Comparison of ENCODE assay signal across 13 cellular contexts in the genomic region with DNA sequence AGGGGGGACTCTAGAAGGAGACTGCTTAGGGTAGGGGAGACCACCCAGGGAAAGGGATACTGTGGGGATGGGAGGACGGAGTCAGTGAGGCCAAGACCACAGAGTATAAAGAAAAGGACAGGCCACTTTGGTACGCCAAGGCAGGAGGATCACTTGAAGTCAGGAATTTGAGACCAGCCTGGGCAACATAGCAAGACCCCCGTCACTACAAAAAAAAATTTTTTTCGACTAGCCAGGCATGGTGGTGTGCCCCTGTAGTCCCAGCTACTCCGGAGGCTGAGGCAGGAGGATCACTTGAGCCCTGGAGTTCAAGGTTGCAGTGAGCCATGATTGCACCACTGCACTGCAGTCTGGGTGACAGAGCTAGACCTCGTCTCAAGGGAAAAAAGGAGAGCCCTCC. TPM values are rescaled to one million over a fixed set of nuclear protein-coding genes. Genes with fewer than 3 reads are reported as not detected.
DNase-seq lines count a peak whose midpoint lies in the region; ATAC-seq and TF ChIP-seq lines count a peak whose summit lies in the region.
"Had no signal": no experiment of that assay in that cellular context is flagged by ENCODE, and none has a peak within 500 bp of the region (broad histone marks: within the 10 kb centered on the region; RNA-seq: fewer than 3 reads in every experiment).

No MANE protein-coding gene starts in this region.

- peak overlapping the region; percentile 74 for H3K27ac Mint-ChIP-seq in activated naive CD8-positive, alpha-beta T cell treated with anti-CD3 and anti-CD28 coated beads, Interleukin-2, amount 50 U/mL, for 24 hours

- no peaks in the 10 kb centered on the region for H3K36me3 ChIP-seq in BLaER1
- no peaks in the 10 kb centered on the region for H3K36me3 ChIP-seq in HCT116 (ENCODE audit: control insufficient read depth in 1 of 2, insufficient read depth in 2 of 2, low read length in 2 of 2)
- H3K36me3 ChIP-seq: BE2C had no signal

- TF ChIP-seq POLR2A in HCT116 (IDR thresholded peaks at IDR 0.05; ENCODE audit: borderline replicate concordance, extremely low read depth, insufficient read depth, insufficient read length) = no peak

- H3K4me3 ChIP-seq in BLaER1 = no peak overlapping the region
- H3K4me3 ChIP-seq in HCT116 (replicated peaks in 1 of 2; ENCODE audit: low read depth in 1 of 2, low read length in 2 of 2) = no peak overlapping the region
- no peak overlapping the region for H3K4me3 ChIP-seq in foreskin fibroblast (ENCODE audit: low read depth in 1 of 2, low read length in 2 of 2)
- H3K4me3 ChIP-seq: SK-N-MC had no signal

- H3K9me3 ChIP-seq in BLaER1 (no peaks in the 10 kb centered on the region), HCT116 (ENCODE audit: control insufficient read depth in 1 of 2, insufficient read depth in 1 of 2, low read depth in 1 of 2, low read length in 2 of 2) (no peaks in the 10 kb centered on the region)
- H3K9me3 ChIP-seq: BE2C had no signal

- POLR2A ChIA-PET in HCT116 (lab: Charles Lee) = interaction anchor here (0.9 kb wide), 1 partner anchor 608 kb away, joined by 3 read pairs; a partner anchor contains a TSS

- intact Hi-C loops in HCT116 (cut with micrococcal nuclease) = no loop called here

- no peaks in the 10 kb centered on the region for H3K79me2 ChIP-seq in HCT116 (ENCODE audit: insufficient read depth, low read length)

- H3K27me3 ChIP-seq in BLaER1 = no peaks in the 10 kb centered on the region
- no peaks in the 10 kb centered on the region for H3K27me3 ChIP-seq in HCT116 (ENCODE audit: insufficient read depth, low read length)
- H3K27me3 ChIP-seq: BE2C had no signal

- H3K9me2 ChIP-seq in HCT116 (ENCODE audit: insufficient read depth) = no peaks in the 10 kb centered on the region

- no peaks in the 10 kb centered on the region for H4K20me1 ChIP-seq in BLaER1
- no peaks in the 10 kb centered on the region for H4K20me1 ChIP-seq in HCT116 (ENCODE audit: insufficient read depth)

- no TSS peak for BruUV-seq in HCT116 (replicated peaks; lab: Mats Ljungman, UMichigan)

- H3K27me3 Mint-ChIP-seq in activated naive CD8-positive, alpha-beta T cell treated with anti-CD3 and anti-CD28 coated beads, Interleukin-2, amount 50 U/mL, for 24 hours = no peaks in the 10 kb centered on the region

- H2AFZ ChIP-seq in HCT116 (ENCODE audit: low read depth, low read length, poor library complexity, severe bottlenecking) = peak overlapping the region; percentile 59

- ATAC-seq in HCT116 = no peak
- ATAC-seq in activated naive CD8-positive, alpha-beta T cell treated with anti-CD3 and anti-CD28 coated beads, Interleukin-2, amount 50 U/mL, for 24 hours = no peak

- RAD21 ChIA-PET in HCT116 (lab: Charles Lee; ENCODE audit: low non-redundant PET in 1 of 2, low total read pairs in 2 of 2, uncharacterized antibody in 2 of 2, unreplicated experiment in 2 of 2) = no interaction called here

- no peaks in the 10 kb centered on the region for H3K36me3 Mint-ChIP-seq in activated naive CD8-positive, alpha-beta T cell treated with anti-CD3 and anti-CD28 coated beads, Interleukin-2, amount 50 U/mL, for 24 hours (ENCODE audit: low read depth)

- CTCF ChIA-PET in HCT116 (lab: Charles Lee) = interaction anchor here (1.0 kb wide), 1 partner anchor 14 kb away, joined by 3 read pairs; no protein-coding TSS in a partner anchor

- no peaks in the 10 kb centered on the region for H3K9me3 Mint-ChIP-seq in activated naive CD8-positive, alpha-beta T cell treated with anti-CD3 and anti-CD28 coated beads, Interleukin-2, amount 50 U/mL, for 24 hours

- peak overlapping the region; percentile 64 for H3K27ac ChIP-seq in BLaER1
- H3K27ac ChIP-seq in HCT116 (ENCODE audit: low read depth, low read length) = no peak overlapping the region; the same call in 1 of the 2 replicates
- H3K27ac ChIP-seq: SK-N-MC had no signal

- DNase-seq in HCT116 (ENCODE audit: low read depth, low spot score) = no peak
- DNase-seq in activated naive CD8-positive, alpha-beta T cell treated with anti-CD3 and anti-CD28 coated beads, Interleukin-2, amount 50 U/mL, for 24 hours = no peak
- DNase-seq in foreskin fibroblast = no peak
- no peak for DNase-seq in DMS79 (lab: John Stamatoyannopoulos, UW)
- no peak for DNase-seq in inferior parietal cortex (ENCODE audit: extremely low spot score)
- DNase-seq: cortex of kidney, NCI-H187, posterior cingulate gyrus had no signal

- 0 out of 2 replicates have a peak overlapping the region, but pooled peaks have one; percentile 34 for H3K9ac ChIP-seq in BLaER1
- 0 out of 2 replicates have a peak overlapping the region, but pooled peaks have one; percentile 18 for H3K9ac ChIP-seq in HCT116 (ENCODE audit: low read length)

- H3K4me2 ChIP-seq in BLaER1 (peak overlapping the region; percentile 81), HCT116 (ENCODE audit: low read length) (peak overlapping the region; percentile 61)

- H3K4me1 Mint-ChIP-seq in activated naive CD8-positive, alpha-beta T cell treated with anti-CD3 and anti-CD28 coated beads, Interleukin-2, amount 50 U/mL, for 24 hours = peaks cover 21% of the 10 kb centered on the region

- TF ChIP-seq CTCF in HCT116 (IDR thresholded peaks at IDR 0.05 in 2 of 3, conservative IDR thresholded peaks at IDR 0.05 in 1 of 3; ENCODE audit: borderline replicate concordance in 1 of 3, insufficient read depth in 1 of 3, low read depth in 2 of 3, low read length in 2 of 3) (no peak), foreskin fibroblast (IDR thresholded peaks at IDR 0.05; ENCODE audit: low read depth, low read length) (no peak)

- peaks cover 48% of the 10 kb centered on the region for H3K4me1 ChIP-seq in BLaER1
- peaks cover 9 to 11% of the 10 kb centered on the region in 2 experiments; a peak in 3 of 4 replicates for H3K4me1 ChIP-seq in HCT116 (ENCODE audit: control insufficient read depth in 1 of 2, insufficient read depth in 2 of 2, low read length in 2 of 2)
- H3K4me1 ChIP-seq: BE2C had no signal

- H3K4me3 Mint-ChIP-seq in activated naive CD8-positive, alpha-beta T cell treated with anti-CD3 and anti-CD28 coated beads, Interleukin-2, amount 50 U/mL, for 24 hours = no peak overlapping the region

- TF ChIP-seq RAD21 in HCT116 (IDR thresholded peaks at IDR 0.05; ENCODE audit: low read depth) = no peak

TF ChIP-seq in HCT116, 20 proteins besides CTCF, POLR2A, EP300 and RAD21:
- TF ChIP-seq CEBPB (IDR thresholded peaks at IDR 0.05; ENCODE audit: low read depth) (no peak), EZH2 (IDR thresholded peaks at IDR 0.05) (no peak)
TF ChIP-seq in HCT116: peak in this region for 0.

RNA-seq across cellular contexts. Expression of a gene that starts 6.6 kb away (rescaled TPM):
- total RNA-seq in HCT116 (2021; ENCODE audit: unreplicated experiment) = not detected
- not detected in 2 replicates for polyA plus RNA-seq in HCT116 (2012)
- total RNA-seq: mesenteric fat pad had no signal
- polyA plus RNA-seq: adipose tissue had no signal

RNA-seq across cellular contexts. Expression of a gene that starts 10.4 kb away (rescaled TPM):
- not detected for total RNA-seq in HCT116 (2021; ENCODE audit: unreplicated experiment)
- 0.07 TPM in 1 of 2 replicates, not detected in the other for polyA plus RNA-seq in HCT116 (2012)
- total RNA-seq: mesenteric fat pad had no signal
- polyA plus RNA-seq: adipose tissue had no signal

RNA-seq across cellular contexts. Expression of a gene that starts 30.0 kb away (rescaled TPM):
- not detected for total RNA-seq in HCT116 (2021; ENCODE audit: unreplicated experiment)
- polyA plus RNA-seq in HCT116 (2012) = not detected in 2 replicates
- total RNA-seq: mesenteric fat pad had no signal
- polyA plus RNA-seq: adipose tissue had no signal

RNA-seq across cellular contexts. Expression of a gene that starts 34.1 kb away (rescaled TPM):
- total RNA-seq in HCT116 (2021; ENCODE audit: unreplicated experiment) = not detected
- polyA plus RNA-seq in HCT116 (2012) = not detected in 2 replicates
- total RNA-seq: mesenteric fat pad had no signal

RNA-seq across cellular contexts. Expression of a gene that starts 41.4 kb away (rescaled TPM):
- total RNA-seq in HCT116 (2021; ENCODE audit: unreplicated experiment) = 0.12 TPM
- 0.04 TPM in 1 of 2 replicates, not detected in the other for polyA plus RNA-seq in HCT116 (2012)
- total RNA-seq: mesenteric fat pad had no signal
